In the genomic region with DNA sequence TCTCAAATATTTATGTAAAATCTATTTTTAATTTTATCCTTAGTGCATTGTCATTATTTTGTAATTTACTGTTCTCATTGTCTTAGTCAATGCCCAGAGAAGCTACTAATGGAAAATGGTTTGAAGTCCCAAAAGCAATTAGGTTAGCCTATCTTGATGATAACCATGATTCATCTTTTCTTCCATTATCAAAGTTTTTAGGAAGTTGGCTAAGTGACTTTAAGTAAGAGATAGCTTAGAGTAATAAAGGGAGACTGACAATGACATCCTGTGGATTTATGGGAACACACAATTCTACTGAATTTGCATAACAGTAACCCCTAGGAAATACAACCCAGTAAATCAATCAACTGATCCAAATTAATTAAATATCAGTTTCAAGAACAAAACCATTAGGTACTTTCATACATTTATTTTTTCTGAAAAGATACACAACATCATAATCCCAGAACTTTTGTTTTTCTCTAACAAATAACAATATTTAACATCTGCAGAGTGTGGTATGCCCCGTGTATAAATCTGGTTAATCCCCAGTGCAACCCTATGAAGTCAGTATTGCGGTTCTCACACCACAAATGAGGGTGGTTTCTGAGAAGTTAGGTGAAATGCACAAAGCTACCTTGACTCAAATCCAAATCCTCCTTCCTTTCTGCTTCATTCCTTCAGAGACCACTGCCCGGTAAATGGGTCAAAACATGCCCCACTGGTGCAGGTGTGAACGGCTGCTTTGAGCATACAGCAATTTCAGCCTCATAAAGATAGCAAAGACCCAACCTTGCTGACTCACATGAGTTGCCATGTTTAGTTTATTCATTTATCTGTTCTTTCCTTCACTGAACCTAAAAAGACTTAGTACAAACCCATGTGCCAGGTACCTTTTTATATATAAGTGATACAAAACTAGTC, we compare ENCODE assay signal across 22 cellular contexts.
DNase-seq lines count a peak whose midpoint lies in the region; ATAC-seq, FAIRE-seq and TF ChIP-seq lines count a peak whose summit lies in the region.
"Had no signal": no experiment of that assay in that cellular context is flagged by ENCODE, and none has a peak within 500 bp of the region (broad histone marks: within the 10 kb centered on the region; RNA-seq: fewer than 3 reads in every experiment).

No MANE protein-coding gene starts in this region.

- CTCF ChIA-PET in activated CD4-positive, alpha-beta T cell treated with anti-CD3 and anti-CD28 coated beads for 36 hours (lab: Charles Lee) = no interaction called here
- CTCF ChIA-PET in K562 (lab: Yijun Ruan, JAX; ENCODE audit: low intra/inter-chr PET ratio) = no interaction called here

- 36% methylated on average over 4 of the region's 4 CpGs for WGBS in K562 (ENCODE audit: insufficient coverage, low coverage, missing lambda C conversion rate)
- 80% methylated on average over 4 of the region's 4 CpGs for WGBS in hepatocyte (ENCODE audit: low lambda C conversion rate, missing lambda C conversion rate)

- H3K36me3 Mint-ChIP-seq in activated CD4-positive, alpha-beta T cell treated with anti-CD3 and anti-CD28 coated beads for 36 hours (ENCODE audit: low read depth) = no peaks in the 10 kb centered on the region
- peaks cover 8% of the 10 kb centered on the region for H3K36me3 Mint-ChIP-seq in GM23338 (ENCODE audit: low read depth)

- H4K20me1 ChIP-seq in GM23338 (replicated peaks; ENCODE audit: insufficient read depth) = no peaks in the 10 kb centered on the region
- no peaks in the 10 kb centered on the region for H4K20me1 ChIP-seq in K562 (replicated peaks; ENCODE audit: control insufficient read depth, insufficient read depth, low read length)
- no peaks in the 10 kb centered on the region for H4K20me1 ChIP-seq in hepatocyte (ENCODE audit: insufficient read depth, poor library complexity, severe bottlenecking)

- H2AFZ ChIP-seq in GM23338 = no peak overlapping the region
- H2AFZ ChIP-seq in K562 (ENCODE audit: low read depth, low read length) = no peak overlapping the region
- H2AFZ ChIP-seq in hepatocyte = no peak overlapping the region

- H3K4me3 Mint-ChIP-seq in activated CD4-positive, alpha-beta T cell treated with anti-CD3 and anti-CD28 coated beads for 36 hours = no peak overlapping the region
- H3K4me3 Mint-ChIP-seq in GM23338 = no peak overlapping the region
- H3K4me3 Mint-ChIP-seq: CD8-positive, alpha-beta memory T cell had no signal

- no TSS peak for BruUV-seq in K562 (replicated peaks; lab: Mats Ljungman, UMichigan)

- H3K4me2 ChIP-seq in GM23338 = peak overlapping the region; percentile 8
- H3K4me2 ChIP-seq in K562 (ENCODE audit: insufficient read depth, low read length) = no peak overlapping the region
- H3K4me2 ChIP-seq in hepatocyte = no peak overlapping the region

- POLR2A ChIA-PET in activated CD4-positive, alpha-beta T cell treated with anti-CD3 and anti-CD28 coated beads for 36 hours (lab: Charles Lee) = no interaction called here
- POLR2A ChIA-PET in K562 (lab: Yijun Ruan, JAX) = interaction anchor here (1.0 kb wide), 1 partner anchor 19 kb away, joined by 3 read pairs; no protein-coding TSS in a partner anchor

- no peaks in the 10 kb centered on the region for H3K9me1 ChIP-seq in K562 (ENCODE audit: control insufficient read depth, insufficient read depth, low read length)

- H3K4me3 ChIP-seq in GM23338 (no peak overlapping the region), K562 (no peak overlapping the region), hepatocyte (no peak overlapping the region)
- H3K4me3 ChIP-seq: SJSA1 had no signal

- H3K9me2 ChIP-seq in GM23338 (ENCODE audit: insufficient read depth) = 0 out of 2 replicates have a peak, but pooled peaks cover 4% of the 10 kb centered on the region
- no peaks in the 10 kb centered on the region for H3K9me2 ChIP-seq in hepatocyte (replicated peaks; ENCODE audit: insufficient read depth)

- no peak for TF ChIP-seq EP300 in K562 (IDR thresholded peaks at IDR 0.05; ENCODE audit: low read length)

- no peaks in the 10 kb centered on the region for H3K4me1 Mint-ChIP-seq in activated CD4-positive, alpha-beta T cell treated with anti-CD3 and anti-CD28 coated beads for 36 hours
- H3K4me1 Mint-ChIP-seq in GM23338 = peaks cover 23% of the 10 kb centered on the region; the same call in 2 of the 3 replicates
- H3K4me1 Mint-ChIP-seq: CD8-positive, alpha-beta memory T cell had no signal

- no peak for DNase-seq in activated CD4-positive, alpha-beta T cell treated with anti-CD3 and anti-CD28 coated beads for 36 hours
- no peak for DNase-seq in activated CD4-positive, alpha-beta T cell treated with anti-CD3 and anti-CD28 coated beads for 48 hours
- DNase-seq in GM23338 (ENCODE audit: low spot score) (no peak), K562 (ENCODE audit: extremely low read depth in 1 of 4, low spot score in 3 of 4) (no peak), hepatocyte (ENCODE audit: low spot score) (no peak)
- DNase-seq in stimulated activated naive CD8-positive, alpha-beta T cell treated with anti-CD3 and anti-CD28 coated beads, Interleukin-15, Interleukin-2, amounts not matched to agents 100 U/mL and 50 U/mL, for 24 hours = no peak
- DNase-seq: 8988T; Calu3; CD8-positive, alpha-beta memory T cell; GDM1; NCI-H1105; NCI-H2081; NCI-H2171; NCI-H345; NCI-H524 had no signal

- H3K27me3 Mint-ChIP-seq in activated CD4-positive, alpha-beta T cell treated with anti-CD3 and anti-CD28 coated beads for 36 hours = no peaks in the 10 kb centered on the region
- no peaks in the 10 kb centered on the region for H3K27me3 Mint-ChIP-seq in GM23338 (ENCODE audit: insufficient read depth, low read depth, poor library complexity)

- no peak for FAIRE-seq in K562 (lab: Jason Lieb, UNC)
- FAIRE-seq: GM18507, H1, RCC 7860 had no signal

- H3K9ac ChIP-seq in K562 (ENCODE audit: insufficient read depth in 1 of 2, low read depth in 2 of 2, low read length in 2 of 2) = no peak overlapping the region

- ATAC-seq in activated CD4-positive, alpha-beta T cell treated with anti-CD3 and anti-CD28 coated beads for 36 hours = peak; percentile 47
- ATAC-seq in GM23338 (no peak), K562 (no peak), esophagus mucosa (no peak)
- ATAC-seq in stimulated activated naive CD8-positive, alpha-beta T cell treated with anti-CD3 and anti-CD28 coated beads, Interleukin-15, Interleukin-2, amounts not matched to agents 100 U/mL and 50 U/mL, for 24 hours = peak; percentile 14
- ATAC-seq: HCT116 had no signal

- no peaks in the 10 kb centered on the region for H3K79me2 ChIP-seq in GM23338 (replicated peaks; ENCODE audit: insufficient read depth)
- no peaks in the 10 kb centered on the region for H3K79me2 ChIP-seq in K562 (ENCODE audit: control insufficient read depth, insufficient read depth, low read length)
- H3K79me2 ChIP-seq in hepatocyte = no peaks in the 10 kb centered on the region

- in situ Hi-C loops in K562 (cut with MboI) = no loop called here

- TF ChIP-seq POLR2A in K562 (conservative IDR thresholded peaks at IDR 0.05) = no peak

- H3K4me1 ChIP-seq in GM23338 (ENCODE audit: insufficient read depth) = peaks cover 14% of the 10 kb centered on the region
- no peaks in the 10 kb centered on the region for H3K4me1 ChIP-seq in K562 (replicated peaks in 1 of 2; ENCODE audit: control insufficient read depth in 2 of 2, insufficient read depth in 2 of 2, low read length in 2 of 2)
- H3K4me1 ChIP-seq in hepatocyte (ENCODE audit: insufficient read depth) = no peaks in the 10 kb centered on the region
- H3K4me1 ChIP-seq: SJSA1 had no signal

- H3K27ac ChIP-seq in GM23338 (ENCODE audit: low read depth) (no peak overlapping the region), K562 (ENCODE audit: extremely low read depth, low read depth, low read length) (no peak overlapping the region), hepatocyte (no peak overlapping the region)
- H3K27ac ChIP-seq: C4-2B, SJSA1 had no signal

- TF ChIP-seq CTCF in GM23338 (conservative IDR thresholded peaks at IDR 0.05; ENCODE audit: low read depth in 2 of 2) (no peak), K562 (IDR thresholded peaks at IDR 0.05 in 2 of 3, conservative IDR thresholded peaks at IDR 0.05 in 1 of 3; ENCODE audit: insufficient read depth in 2 of 3, low read depth in 1 of 3, low read length in 3 of 3) (no peak), hepatocyte (IDR thresholded peaks at IDR 0.05; ENCODE audit: poor library complexity) (no peak)

- H3K36me3 ChIP-seq in GM23338 (ENCODE audit: insufficient read depth) (no peaks in the 10 kb centered on the region), K562 (ENCODE audit: control insufficient read depth, insufficient read depth, low read length) (no peaks in the 10 kb centered on the region), hepatocyte (replicated peaks; ENCODE audit: insufficient read depth, low read depth) (no peaks in the 10 kb centered on the region)
- H3K36me3 ChIP-seq: SJSA1 had no signal

- H3K9me3 ChIP-seq in K562 (replicated peaks; ENCODE audit: control insufficient read depth, insufficient read depth, low read depth, low read length) (no peaks in the 10 kb centered on the region), hepatocyte (ENCODE audit: low read depth) (no peaks in the 10 kb centered on the region)
- H3K9me3 ChIP-seq: SJSA1 had no signal

- no peak overlapping the region for H3K27ac Mint-ChIP-seq in activated CD4-positive, alpha-beta T cell treated with anti-CD3 and anti-CD28 coated beads for 36 hours
- H3K27ac Mint-ChIP-seq in GM23338 = peak overlapping the region; percentile 54; the same call in 1 of the 2 replicates

- no peak for TF ChIP-seq RAD21 in K562 (CRISPR knock-in tag; conservative IDR thresholded peaks at IDR 0.05 in 1 of 2, IDR thresholded peaks at IDR 0.05 in 1 of 2)

- H3K9me3 Mint-ChIP-seq in activated CD4-positive, alpha-beta T cell treated with anti-CD3 and anti-CD28 coated beads for 36 hours (ENCODE audit: low read depth) = peaks cover 7% of the 10 kb centered on the region
- peaks cover 10% of the 10 kb centered on the region for H3K9me3 Mint-ChIP-seq in GM23338

- H3K27me3 ChIP-seq in GM23338 (ENCODE audit: insufficient read depth) (no peaks in the 10 kb centered on the region), K562 (ENCODE audit: control insufficient read depth in 2 of 2, insufficient read depth in 2 of 2, low read length in 2 of 2) (no peaks in the 10 kb centered on the region), hepatocyte (no peaks in the 10 kb centered on the region)
- H3K27me3 ChIP-seq: SJSA1 had no signal

- no peaks in the 10 kb centered on the region for H3F3A ChIP-seq in GM23338 (replicated peaks; ENCODE audit: low read depth)

- intact Hi-C loops in activated CD4-positive, alpha-beta T cell treated with anti-CD3 and anti-CD28 coated beads for 36 hours (cut with DNase I, micrococcal nuclease) = no loop called here
- intact Hi-C loops in K562 (cut with micrococcal nuclease) = no loop called here

TF ChIP-seq in GM23338, 12 proteins besides CTCF, POLR2A, EP300 and RAD21 (continues in another document):
- TF ChIP-seq NANOG (IDR thresholded peaks at IDR 0.05; ENCODE audit: borderline replicate concordance) (no peak), EZH2phosphoT487 (IDR thresholded peaks at IDR 0.05; ENCODE audit: unreplicated experiment) (no peak), ZNF331 (CRISPR knock-in tag; IDR thresholded peaks at IDR 0.05; ENCODE audit: low read depth) (no peak)

TF ChIP-seq in K562, 482 proteins besides CTCF, POLR2A, EP300 and RAD21:
- TF ChIP-seq MEIS2 (IDR thresholded peaks at IDR 0.05; ENCODE audit: partially characterized antibody) (peak; percentile 62), ARID1B (IDR thresholded peaks at IDR 0.05) (no peak), KLF16 (IDR thresholded peaks at IDR 0.05) (no peak)

Comparison
In these comparisons a context has a peak if more than half of its experiments do, and no peak if none do; other contexts are left out.
1. ATAC-seq: peak in activated CD4-positive, alpha-beta T cell treated with anti-CD3 and anti-CD28 coated beads for 36 hours (single experiment) and stimulated activated naive CD8-positive, alpha-beta T cell treated with anti-CD3 and anti-CD28 coated beads, Interleukin-15, Interleukin-2, amounts not matched to agents 100 U/mL and 50 U/mL, for 24 hours (single experiment); none in GM23338 (single experiment), K562 (single experiment) and esophagus mucosa (single experiment).